ENCODE assay signal across 19 cellular contexts in the genomic region with DNA sequence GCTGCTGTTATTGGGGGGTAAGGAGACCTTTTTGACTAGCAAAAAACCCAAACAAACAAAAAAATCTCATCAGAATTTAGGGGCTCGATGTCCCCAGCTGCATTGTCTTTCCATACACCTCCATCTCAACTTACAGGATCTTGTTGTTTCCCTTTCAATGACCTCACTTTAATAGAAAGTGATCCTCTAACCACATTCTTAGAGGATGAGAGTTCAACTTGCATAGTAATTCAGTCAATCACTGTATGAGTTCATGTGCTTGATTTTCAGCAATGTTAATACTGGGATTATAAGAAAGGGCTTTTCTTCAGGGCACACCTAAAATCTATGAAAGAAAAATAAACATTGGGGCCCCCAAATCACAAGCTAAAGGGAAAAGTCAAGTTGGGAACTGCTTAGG.
DNase-seq lines count a peak whose midpoint lies in the region; ATAC-seq and TF ChIP-seq lines count a peak whose summit lies in the region.
"Had no signal": no experiment of that assay in that cellular context is flagged by ENCODE, and none has a peak within 500 bp of the region (broad histone marks: within the 10 kb centered on the region; RNA-seq: fewer than 3 reads in every experiment).

No MANE protein-coding gene starts in this region.

- POLR2A ChIA-PET in activated CD4-positive, alpha-beta memory T cell treated with anti-CD3 and anti-CD28 coated beads for 36 hours (lab: Charles Lee) = no interaction called here

- peak; percentile 6 for DNase-seq in HS-5 (ENCODE audit: low read depth)
- DNase-seq in RWPE2 (ENCODE audit: low spot score) = no peak
- peak; percentile 4 for DNase-seq in fibroblast of mammary gland (ENCODE audit: low read depth)
- peak; percentile 5 for DNase-seq in myocyte (ENCODE audit: low read depth)
- no peak for DNase-seq in activated CD4-positive, alpha-beta memory T cell treated with anti-CD3 and anti-CD28 coated beads for 36 hours
- no peak for DNase-seq in effector CD8-positive, alpha-beta T cell (lab: John Stamatoyannopoulos, UW)
- DNase-seq: CD8-positive, alpha-beta memory T cell; DMS 273 treated with DMSO at 0.1 percent for 48 hours; Karpas-422; NCI-H1417 treated with DMSO at 0.1 percent for 48 hours; NCI-H2029 treated with DMSO at 0.1 percent for 48 hours; NCI-H526 treated with DMSO at 0.1 percent for 48 hours; NK-92 treated with Interleukin-12 subunit alpha and Interleukin-12 subunit beta, amount 100 ng/mL, for 24 hours; PC-9; Right ventricle myocardium superior had no signal

- H3K27me3 ChIP-seq in RWPE2 (ENCODE audit: insufficient read depth, poor library complexity, severe bottlenecking) = no peaks in the 10 kb centered on the region

- no peaks in the 10 kb centered on the region for H3K4me1 Mint-ChIP-seq in activated CD4-positive, alpha-beta memory T cell treated with anti-CD3 and anti-CD28 coated beads for 36 hours (ENCODE audit: low read depth)
- H3K4me1 Mint-ChIP-seq: CD8-positive, alpha-beta memory T cell had no signal

- CTCF ChIA-PET in activated CD4-positive, alpha-beta memory T cell treated with anti-CD3 and anti-CD28 coated beads for 36 hours (lab: Charles Lee) = no interaction called here

- no peak overlapping the region for H3K27ac ChIP-seq in RWPE2 (ENCODE audit: poor library complexity, severe bottlenecking)
- H3K27ac ChIP-seq: PC-9 had no signal

- no peaks in the 10 kb centered on the region for H3K4me1 ChIP-seq in RWPE2 (ENCODE audit: insufficient read depth, poor library complexity, severe bottlenecking)

- peaks cover 8% of the 10 kb centered on the region for H3K9me3 Mint-ChIP-seq in activated CD4-positive, alpha-beta memory T cell treated with anti-CD3 and anti-CD28 coated beads for 36 hours

- intact Hi-C loops in activated CD4-positive, alpha-beta memory T cell treated with anti-CD3 and anti-CD28 coated beads for 36 hours (cut with micrococcal nuclease) = no loop called here

- no peak overlapping the region for H3K4me3 Mint-ChIP-seq in activated CD4-positive, alpha-beta memory T cell treated with anti-CD3 and anti-CD28 coated beads for 36 hours
- H3K4me3 Mint-ChIP-seq: CD8-positive, alpha-beta memory T cell had no signal

- H3K36me3 ChIP-seq in RWPE2 (ENCODE audit: low read depth) = no peaks in the 10 kb centered on the region

- H3K4me3 ChIP-seq in RWPE2 (ENCODE audit: severe bottlenecking) (no peak overlapping the region), fibroblast of mammary gland (ENCODE audit: control insufficient read depth, low read depth, low read length) (no peak overlapping the region)
- H3K4me3 ChIP-seq: PC-9 had no signal

- ATAC-seq in RWPE2 (ENCODE audit: low read depth) (peak; percentile 68; the same call in 1 of the 3 replicates), GM19324 (IDR thresholded peaks at IDR 0.05; ENCODE audit: low FRiP score, unreplicated experiment) (no peak), HG03342 (IDR thresholded peaks at IDR 0.05; ENCODE audit: unreplicated experiment) (no peak)
- ATAC-seq: HCT116, SK-N-SH treated with all-trans-retinoic acid at 6 μM for 48 hours had no signal

- no peaks in the 10 kb centered on the region for H3K27me3 Mint-ChIP-seq in activated CD4-positive, alpha-beta memory T cell treated with anti-CD3 and anti-CD28 coated beads for 36 hours
- H3K27me3 Mint-ChIP-seq: CD8-positive, alpha-beta memory T cell had no signal

- H3K36me3 Mint-ChIP-seq in activated CD4-positive, alpha-beta memory T cell treated with anti-CD3 and anti-CD28 coated beads for 36 hours = no peaks in the 10 kb centered on the region
- H3K36me3 Mint-ChIP-seq: CD8-positive, alpha-beta memory T cell had no signal

- TF ChIP-seq CTCF in RWPE2 (IDR thresholded peaks at IDR 0.05; ENCODE audit: poor library complexity, severe bottlenecking) (no peak), fibroblast of mammary gland (conservative IDR thresholded peaks at IDR 0.05; ENCODE audit: control insufficient read depth, insufficient read depth, low read depth, low read length) (no peak)

- no peaks in the 10 kb centered on the region for H3K9me3 ChIP-seq in RWPE2 (ENCODE audit: severe bottlenecking)

- H3K27ac Mint-ChIP-seq in activated CD4-positive, alpha-beta memory T cell treated with anti-CD3 and anti-CD28 coated beads for 36 hours = no peak overlapping the region
- H3K27ac Mint-ChIP-seq: CD8-positive, alpha-beta memory T cell had no signal

Comparison
In these comparisons a context has a peak if more than half of its experiments do, and no peak if none do; other contexts are left out.
1. DNase-seq: peak in HS-5 (single experiment), fibroblast of mammary gland (single experiment) and myocyte (single experiment); none in RWPE2 (single experiment), activated CD4-positive, alpha-beta memory T cell treated with anti-CD3 and anti-CD28 coated beads for 36 hours (single experiment) and effector CD8-positive, alpha-beta T cell (single experiment).